In the genomic region with DNA sequence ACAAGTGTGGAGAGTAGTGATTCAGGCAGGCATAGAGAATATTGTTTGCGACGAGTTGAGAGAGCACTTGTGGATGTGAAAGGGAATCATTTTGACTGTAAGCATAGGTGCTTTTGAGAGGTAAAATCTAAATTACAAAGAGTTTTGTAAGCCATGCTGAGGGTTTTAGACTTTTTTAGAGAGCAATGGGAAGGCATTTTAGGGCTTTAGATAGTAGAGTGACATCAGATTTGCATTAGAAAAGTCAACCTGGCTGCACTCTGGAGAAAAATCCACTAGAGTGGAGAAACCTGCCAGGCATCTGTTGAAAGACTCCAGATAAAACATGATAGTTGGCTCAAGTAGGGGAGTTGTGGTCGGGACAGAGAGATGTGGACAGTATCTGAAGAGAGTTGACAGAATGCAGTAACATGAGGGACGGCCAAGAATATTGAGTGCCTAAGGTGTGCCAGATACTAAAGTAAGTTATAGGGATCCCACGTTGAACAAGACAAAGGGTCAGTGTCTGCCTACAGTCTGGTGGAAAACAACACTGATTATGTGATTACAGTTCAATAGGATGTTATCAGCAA, we compare ENCODE assay signal across 22 cellular contexts.
A peak's percentile ranks its signal among the peaks of the same experiment; 100 is the strongest.
DNase-seq lines count a peak whose midpoint lies in the region; ATAC-seq and TF ChIP-seq lines count a peak whose summit lies in the region.
"Had no signal": no experiment of that assay in that cellular context is flagged by ENCODE, and none has a peak within 500 bp of the region (broad histone marks: within the 10 kb centered on the region; RNA-seq: fewer than 3 reads in every experiment).

No MANE protein-coding gene starts in this region.

- H3K4me1 ChIP-seq in left ventricle myocardium inferior, result peaks cover 44% of the 10 kb centered on the region
- peaks cover 56% of the 10 kb centered on the region for H3K4me1 ChIP-seq in iPS-18a (ENCODE audit: control insufficient read depth, low read depth, low read length)
- no peaks in the 10 kb centered on the region for H3K4me1 ChIP-seq in transverse colon
- H3K4me1 ChIP-seq: BLaER1 treated with 17β-estradiol and CSF1 and Interleukin-3, amounts not matched to agents 10 nM and 100 nM had no signal

- in situ Hi-C loops in transverse colon (cut with MboI; ENCODE audit: low pct_ligation_motif_present in 1 of 4, low pct_unique_long_range_greater_than_20kb in 1 of 4, low sequenced_read_pairs in 3 of 4), result no loop called here

- 82 to 85% methylated on average over 5 of the region's 5 CpGs for WGBS in transverse colon (ENCODE audit: low coverage in 1 of 2), 2 donors

- no peak overlapping the region for H3K27ac ChIP-seq in left ventricle myocardium inferior (replicated peaks)
- H3K27ac ChIP-seq in iPS-18a (ENCODE audit: low read length), result peak overlapping the region; percentile 24
- no peak overlapping the region for H3K27ac ChIP-seq in transverse colon
- H3K27ac ChIP-seq: BLaER1 treated with 17β-estradiol and CSF1 and Interleukin-3, amounts not matched to agents 10 nM and 100 nM; RWPE1 had no signal

- no peak for TF ChIP-seq POLR2A in transverse colon (IDR thresholded peaks at IDR 0.05)

- DNase-seq in Right ventricle myocardium superior (no peak), left ventricle myocardium inferior (no peak), amniotic epithelial cell (ENCODE audit: low read depth) (peak; percentile 36), NCI-H69 (lab: John Stamatoyannopoulos, UW) (no peak), transverse colon (no peak), amygdala (lab: John Stamatoyannopoulos, UW) (no peak)
- DNase-seq: 8988T; Calu3; CD4-positive, alpha-beta memory T cell; DMS153; GOT3; IMR-90; NCI-H1105; NCI-H146; NCI-H2029; NCI-H2227 treated with DMSO at 0.1 percent for 48 hours; NCI-H510A; NCI-H774; NK-92 treated with Interleukin-12 subunit alpha and Interleukin-12 subunit beta, amount 100 ng/mL, for 24 hours had no signal

- H3K27me3 ChIP-seq in left ventricle myocardium inferior (ENCODE audit: low read depth) (no peaks in the 10 kb centered on the region), iPS-18a (ENCODE audit: control insufficient read depth, insufficient read depth, low read length) (no peaks in the 10 kb centered on the region), transverse colon (no peaks in the 10 kb centered on the region)
- H3K27me3 ChIP-seq: BLaER1 treated with 17β-estradiol and CSF1 and Interleukin-3, amounts not matched to agents 10 nM and 100 nM had no signal

- TF ChIP-seq EP300 in transverse colon (IDR thresholded peaks at IDR 0.05; ENCODE audit: low read depth), result no peak

- TF ChIP-seq CTCF in left ventricle myocardium inferior (IDR thresholded peaks at IDR 0.05; ENCODE audit: borderline replicate concordance) (no peak), transverse colon (IDR thresholded peaks at IDR 0.05) (no peak)

- H3K9me3 ChIP-seq in left ventricle myocardium inferior (replicated peaks) (no peaks in the 10 kb centered on the region), iPS-18a (ENCODE audit: control insufficient read depth, low read depth, low read length) (no peaks in the 10 kb centered on the region), transverse colon (no peaks in the 10 kb centered on the region)

- H3K4me3 ChIP-seq in left ventricle myocardium inferior (no peak overlapping the region), iPS-18a (ENCODE audit: low read length) (peak overlapping the region; percentile 23), transverse colon (no peak overlapping the region)
- H3K4me3 ChIP-seq: BLaER1 treated with 17β-estradiol and CSF1 and Interleukin-3, amounts not matched to agents 10 nM and 100 nM had no signal

- ATAC-seq in Right ventricle myocardium superior (ENCODE audit: poor library complexity), result peak; percentile 70

- H3K36me3 ChIP-seq in left ventricle myocardium inferior, result peaks cover 20% of the 10 kb centered on the region
- no peaks in the 10 kb centered on the region for H3K36me3 ChIP-seq in iPS-18a (ENCODE audit: control insufficient read depth, low read depth, low read length)
- H3K36me3 ChIP-seq in transverse colon, result peaks cover 0 to 19% (median 0%) of the 10 kb centered on the region in 4 donors

- intact Hi-C loops in Right ventricle myocardium superior (cut with DNase I) (no loop called here), left ventricle myocardium inferior (cut with micrococcal nuclease) (no loop called here), transverse colon (cut with DNase I; ENCODE audit: low total_unique reads) (no loop called here)

- no peak overlapping the region for H3K9ac ChIP-seq in iPS-18a (ENCODE audit: low read length)
- H3K9ac ChIP-seq: BLaER1 treated with 17β-estradiol and CSF1 and Interleukin-3, amounts not matched to agents 10 nM and 100 nM had no signal
